ENCODE assay signal across 8 cellular contexts in the genomic region with DNA sequence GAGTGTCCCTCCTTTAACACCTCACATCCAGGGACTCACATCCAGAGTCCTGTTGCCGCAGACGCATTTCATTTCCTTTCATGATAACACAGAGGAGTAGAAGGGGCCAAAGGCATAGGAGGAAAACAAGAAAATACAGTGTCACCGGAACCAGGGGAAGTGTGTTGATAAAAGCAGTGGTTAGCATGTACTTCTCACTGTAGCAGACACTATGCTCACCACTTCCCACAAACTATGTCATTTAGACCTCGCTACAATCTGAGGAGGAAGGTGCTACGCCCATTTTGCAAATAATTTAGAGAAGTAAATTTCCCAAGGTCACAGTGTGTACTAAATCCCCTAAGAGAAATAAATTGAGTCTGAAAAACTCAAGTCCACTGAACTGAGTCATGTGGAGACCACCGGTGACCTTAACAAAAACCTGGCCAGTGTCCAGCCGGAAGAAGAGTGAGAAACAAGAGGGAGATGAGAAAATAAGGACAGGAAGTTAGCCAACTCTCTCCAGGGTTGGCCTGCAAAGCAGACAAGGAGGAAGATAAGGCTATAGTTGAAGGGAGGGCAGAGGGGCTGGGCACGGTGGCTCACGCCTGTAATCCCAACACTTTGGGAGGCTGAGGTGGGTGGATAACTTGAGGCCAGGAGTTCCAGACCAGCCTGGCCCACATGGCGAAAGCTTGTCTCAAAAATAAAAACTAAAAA. TPM values are rescaled to one million over a fixed set of nuclear protein-coding genes. Genes with fewer than 3 reads are reported as not detected.
DNase-seq lines count a peak whose midpoint lies in the region; ATAC-seq and TF ChIP-seq lines count a peak whose summit lies in the region.

No MANE protein-coding gene starts in this region.

- TF ChIP-seq CTCF in progenitor cell of endocrine pancreas (IDR thresholded peaks at IDR 0.05; ENCODE audit: unreplicated experiment) = no peak

- H3K27me3 Mint-ChIP-seq in progenitor cell of endocrine pancreas = no peaks in the 10 kb centered on the region

- DNase-seq in SKM-1 (lab: John Stamatoyannopoulos, UW; ENCODE audit: unreplicated experiment) = peak; percentile 66
- DNase-seq in left colon = peak; percentile 30 to 33
- DNase-seq in DMS79 (lab: John Stamatoyannopoulos, UW) = no peak
- DNase-seq in COLO829 (ENCODE audit: low spot score) = no peak
- no peak for DNase-seq in progenitor cell of endocrine pancreas (ENCODE audit: low spot score, unreplicated experiment)
- no peak for DNase-seq in EL

- ATAC-seq in GM18511 (IDR thresholded peaks at IDR 0.05; ENCODE audit: unreplicated experiment) (peak; percentile 81), HG02610 (IDR thresholded peaks at IDR 0.05; ENCODE audit: unreplicated experiment) (peak; percentile 90), left colon (peak; percentile 83)

- H3K27ac Mint-ChIP-seq in progenitor cell of endocrine pancreas = no peak overlapping the region

- no peak overlapping the region for H3K4me3 Mint-ChIP-seq in progenitor cell of endocrine pancreas (ENCODE audit: low read depth)

- H3K4me1 Mint-ChIP-seq in progenitor cell of endocrine pancreas (ENCODE audit: low read depth) = peaks cover 12% of the 10 kb centered on the region

- no peaks in the 10 kb centered on the region for H3K36me3 Mint-ChIP-seq in progenitor cell of endocrine pancreas (ENCODE audit: insufficient read depth)

- intact Hi-C loops in left colon (cut with DNase I, micrococcal nuclease) = no loop called here

- peaks cover 4% of the 10 kb centered on the region for H3K9me3 Mint-ChIP-seq in progenitor cell of endocrine pancreas (ENCODE audit: low read depth)

RNA-seq across cellular contexts. Expression of a gene that starts 25.8 kb away (rescaled TPM):
- total RNA-seq in left colon (10 to 100 TPM; 65.4 to 79.8 TPM), progenitor cell of endocrine pancreas (15.9 and 18.7 TPM in 2 replicates)

Comparison
In these comparisons a context has a peak if more than half of its experiments do, and no peak if none do; other contexts are left out.
1. DNase-seq: peak in SKM-1 (single experiment) and left colon (2 of 2); none in DMS79 (single experiment), COLO829 (single experiment), progenitor cell of endocrine pancreas (single experiment) and EL (single experiment).
2. Peak in every context shown above with its lines, with median percentiles within 50 percentile points of each other: ATAC-seq.